In the genomic region with DNA sequence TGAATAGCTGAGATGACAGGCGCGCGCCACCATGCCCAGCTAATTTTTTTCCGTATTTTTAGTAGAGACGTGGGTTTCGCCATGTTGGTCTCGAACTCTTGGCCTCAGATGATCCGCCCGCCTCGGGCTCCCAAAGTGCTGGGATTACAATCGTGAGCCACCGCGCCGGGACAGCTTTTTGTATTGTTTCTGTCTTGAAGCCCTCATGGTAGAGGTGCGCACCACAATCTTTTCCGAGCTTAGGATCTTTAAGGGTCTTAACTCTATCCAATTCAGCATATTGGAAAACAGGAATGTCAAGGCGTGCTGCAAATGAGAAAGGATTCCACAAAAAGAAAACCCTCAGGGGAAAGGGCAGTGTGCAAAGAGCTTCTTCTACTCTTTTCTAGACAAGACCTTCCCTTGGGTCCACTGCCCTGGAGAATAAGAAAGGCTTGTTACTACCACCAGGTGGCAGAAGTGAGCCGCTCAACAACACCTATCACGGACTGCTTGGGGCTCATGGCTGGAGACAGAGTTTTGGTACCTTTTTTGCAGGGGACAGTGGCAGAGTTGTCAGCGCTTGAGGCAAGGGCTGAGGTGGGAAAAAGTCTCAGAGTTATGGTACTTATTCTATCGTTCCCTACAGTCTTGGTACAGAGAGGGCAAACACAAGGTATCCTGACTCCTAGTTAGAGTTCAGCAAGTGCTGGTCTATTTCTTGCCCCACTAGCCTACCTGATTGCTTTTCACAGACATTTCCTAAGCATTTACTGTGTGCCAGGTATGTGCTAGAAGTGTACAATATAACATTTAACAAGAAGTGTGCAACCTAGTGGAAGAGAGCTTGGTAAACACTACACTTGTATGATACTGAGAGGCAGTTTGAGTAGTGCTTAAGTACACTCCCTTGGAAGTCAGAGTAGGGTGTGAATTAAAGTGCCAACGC, we compare ENCODE assay signal across 1 cellular context.
TF ChIP-seq lines count a peak whose summit lies in the region.

No MANE protein-coding gene starts in this region.

TF ChIP-seq in HepG2, 621 proteins besides CTCF, POLR2A, EP300 and RAD21 (continued from another document):
- TF ChIP-seq RNF2 (conservative IDR thresholded peaks at IDR 0.05; ENCODE audit: low read depth): no peak
- no peak for TF ChIP-seq ZNF781 (CRISPR knock-in tag; IDR thresholded peaks at IDR 0.05; ENCODE audit: borderline replicate concordance, not compliant biosample characterization)
- peak; percentile 23; the same call in 1 of the 2 replicates for TF ChIP-seq THAP11 (CRISPR knock-in tag; IDR thresholded peaks at IDR 0.05)
- TF ChIP-seq MIER2 (CRISPR knock-in tag; IDR thresholded peaks at IDR 0.05): peak; percentile 50; the same call in 1 of the 2 replicates
- TF ChIP-seq MEF2D (CRISPR knock-in tag; IDR thresholded peaks at IDR 0.05): 0 out of 2 replicates have a peak, but pooled peaks have one; percentile 29
- TF ChIP-seq TAF1 (CRISPR knock-in tag; IDR thresholded peaks at IDR 0.05): peak; percentile 18; the same call in 1 of the 2 replicates
- TF ChIP-seq ZNF737 (CRISPR knock-in tag; IDR thresholded peaks at IDR 0.05; ENCODE audit: borderline replicate concordance): no peak
